ENCODE assay signal across 9 cellular contexts in genomic region chr3:11600501-11601282, GRCh38. TPM values are rescaled to one million over a fixed set of nuclear protein-coding genes. Genes with fewer than 3 reads are reported as not detected.
DNase-seq lines count a peak whose midpoint lies in the region; ATAC-seq and TF ChIP-seq lines count a peak whose summit lies in the region.
"Had no signal": no experiment of that assay in that cellular context is flagged by ENCODE, and none has a peak within 500 bp of the region (broad histone marks: within the 10 kb centered on the region; RNA-seq: fewer than 3 reads in every experiment).

No MANE protein-coding gene starts in this region.

- no peaks in the 10 kb centered on the region for H3K36me3 ChIP-seq in suprapubic skin

- H3K4me3 ChIP-seq in suprapubic skin: no peak overlapping the region
- H3K4me3 ChIP-seq: BLaER1 treated with 17β-estradiol and CSF1 and Interleukin-3, amounts not matched to agents 10 nM and 100 nM had no signal

- H3K27me3 Mint-ChIP-seq in activated CD4-positive, alpha-beta T cell treated with anti-CD3 and anti-CD28 coated beads for 36 hours: no peaks in the 10 kb centered on the region

- H3K4me1 ChIP-seq in suprapubic skin: peaks cover 56% of the 10 kb centered on the region

- H3K27ac ChIP-seq in cingulate gyrus (ENCODE audit: low read depth, low read length): peak overlapping the region; percentile 87
- H3K27ac ChIP-seq in suprapubic skin: peak overlapping the region; percentile 82

- no peak for ATAC-seq in activated CD4-positive, alpha-beta T cell treated with anti-CD3 and anti-CD28 coated beads for 36 hours
- ATAC-seq in HG02588 (IDR thresholded peaks at IDR 0.05; ENCODE audit: unreplicated experiment) (no peak), HG03469 (IDR thresholded peaks at IDR 0.05; ENCODE audit: unreplicated experiment) (no peak)

- DNase-seq in activated CD4-positive, alpha-beta T cell treated with anti-CD3 and anti-CD28 coated beads for 36 hours: no peak
- DNase-seq in activated CD4-positive, alpha-beta T cell treated with anti-CD3 and anti-CD28 coated beads, Interleukin-2, amount 50 U/mL, for 1 hour: no peak
- DNase-seq in left kidney (ENCODE audit: low read depth, low spot score) (peak; percentile 95), suprapubic skin (ENCODE audit: low spot score in 2 of 2) (peak; percentile 91), D341Med (ENCODE audit: low spot score) (no peak)

- peak; percentile 18 for TF ChIP-seq EP300 in suprapubic skin (IDR thresholded peaks at IDR 0.05)

- CTCF ChIA-PET in activated CD4-positive, alpha-beta T cell treated with anti-CD3 and anti-CD28 coated beads for 36 hours (lab: Charles Lee): interaction anchor here (0.7 kb wide), 1 partner anchor 46 kb away, joined by 3 read pairs; no protein-coding TSS in a partner anchor

- H3K27me3 ChIP-seq in suprapubic skin: no peaks in the 10 kb centered on the region
- H3K27me3 ChIP-seq: BLaER1 treated with 17β-estradiol and CSF1 and Interleukin-3, amounts not matched to agents 10 nM and 100 nM had no signal

- POLR2A ChIA-PET in activated CD4-positive, alpha-beta T cell treated with anti-CD3 and anti-CD28 coated beads for 36 hours (lab: Charles Lee): no interaction called here

- peak overlapping the region; percentile 35 for H3K27ac Mint-ChIP-seq in activated CD4-positive, alpha-beta T cell treated with anti-CD3 and anti-CD28 coated beads for 36 hours

- WGBS in suprapubic skin: 33% methylated on average over 18 of the region's 18 CpGs

- peaks cover 1% of the 10 kb centered on the region for H3K9me3 Mint-ChIP-seq in activated CD4-positive, alpha-beta T cell treated with anti-CD3 and anti-CD28 coated beads for 36 hours (ENCODE audit: low read depth)

- intact Hi-C loops in activated CD4-positive, alpha-beta T cell treated with anti-CD3 and anti-CD28 coated beads for 36 hours (cut with DNase I, micrococcal nuclease): loop anchor here in 1 of 2 experiments (2.0 kb wide), 1 partner anchor 38 kb away; no protein-coding TSS in a partner anchor

- H3K4me1 Mint-ChIP-seq in activated CD4-positive, alpha-beta T cell treated with anti-CD3 and anti-CD28 coated beads for 36 hours: peaks cover 28% of the 10 kb centered on the region

- TF ChIP-seq POLR2A in suprapubic skin (IDR thresholded peaks at IDR 0.05): no peak

- no peak overlapping the region for H3K4me3 Mint-ChIP-seq in activated CD4-positive, alpha-beta T cell treated with anti-CD3 and anti-CD28 coated beads for 36 hours

- peaks cover 48% of the 10 kb centered on the region for H3K36me3 Mint-ChIP-seq in activated CD4-positive, alpha-beta T cell treated with anti-CD3 and anti-CD28 coated beads for 36 hours (ENCODE audit: low read depth)

- no peak for TF ChIP-seq CTCF in suprapubic skin (IDR thresholded peaks at IDR 0.05)

- H3K9me3 ChIP-seq in suprapubic skin: no peaks in the 10 kb centered on the region

RNA-seq across cellular contexts. Expression of gene VGLL4, which starts 43.0 kb away (rescaled TPM):
- 10 to 100 TPM; 24.4 to 24.9 TPM for total RNA-seq in activated CD4-positive, alpha-beta T cell treated with anti-CD3 and anti-CD28 coated beads for 36 hours
- 10 to 100 TPM; 66.8 to 86.5 (median 75.9) TPM for total RNA-seq in suprapubic skin

Comparison
In these comparisons a context has a peak if more than half of its experiments do, and no peak if none do; other contexts are left out.
1. DNase-seq: peak in left kidney (single experiment) and suprapubic skin (2 of 2); none in activated CD4-positive, alpha-beta T cell treated with anti-CD3 and anti-CD28 coated beads for 36 hours (single experiment), activated CD4-positive, alpha-beta T cell treated with anti-CD3 and anti-CD28 coated beads, Interleukin-2, amount 50 U/mL, for 1 hour (single experiment) and D341Med (single experiment).